In the genomic region with DNA sequence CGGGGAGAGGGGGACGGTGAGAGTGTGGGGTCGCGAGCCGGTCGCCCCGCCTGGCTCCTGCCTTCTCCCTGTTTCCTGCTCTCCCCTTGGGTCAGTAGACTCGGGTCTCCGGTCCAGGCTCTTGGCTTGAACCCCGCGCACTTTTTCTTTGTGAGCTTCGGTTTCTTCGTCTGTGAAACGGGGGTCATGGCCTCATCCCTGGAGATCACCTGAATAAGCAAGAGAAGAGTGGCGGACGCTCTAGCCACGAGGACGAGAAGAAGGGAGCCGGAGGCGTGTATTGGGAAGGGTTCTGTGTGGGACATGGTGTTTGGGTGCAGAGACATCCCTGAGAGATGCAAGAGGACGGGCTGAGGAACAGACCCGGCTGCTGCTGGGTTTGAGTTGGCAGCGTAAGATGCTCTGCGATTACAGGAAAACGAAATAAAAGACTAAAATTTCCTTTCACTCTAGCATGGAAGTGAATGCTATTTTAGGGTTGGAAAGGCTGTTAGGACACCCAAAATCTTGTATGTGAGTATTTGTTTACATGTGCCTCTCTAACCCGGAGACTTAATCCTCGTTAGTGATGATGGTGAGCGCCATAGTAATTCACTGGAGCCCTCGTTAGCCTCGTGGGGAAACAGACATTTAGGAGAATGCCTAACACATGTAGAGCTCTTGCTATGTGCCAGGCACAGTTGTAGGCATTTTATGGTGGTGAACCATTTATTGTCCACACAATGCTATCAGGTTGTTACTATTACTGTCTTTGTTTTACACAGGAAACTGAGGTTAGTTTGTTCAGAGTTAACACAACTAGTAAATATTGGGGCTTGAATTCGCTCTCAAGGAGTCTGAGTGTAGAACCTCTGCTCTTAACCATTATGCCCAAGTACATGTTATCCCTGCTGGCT, we compare ENCODE assay signal across 8 cellular contexts. TPM values are rescaled to one million over a fixed set of nuclear protein-coding genes. Genes with fewer than 3 reads are reported as not detected.
DNase-seq lines count a peak whose midpoint lies in the region; ATAC-seq, FAIRE-seq and TF ChIP-seq lines count a peak whose summit lies in the region.

No MANE protein-coding gene starts in this region.

- H3K27me3 ChIP-seq in naive thymus-derived CD4-positive, alpha-beta T cell (ENCODE audit: control insufficient read depth in 2 of 2, insufficient read depth in 2 of 2, low read length in 2 of 2): no peaks in the 10 kb centered on the region

- peaks cover 0 to 4% (median 0%) of the 10 kb centered on the region in 3 experiments for H3K36me3 ChIP-seq in naive thymus-derived CD4-positive, alpha-beta T cell (ENCODE audit: control insufficient read depth in 2 of 3, insufficient read depth in 3 of 3, low read length in 3 of 3)

- intact Hi-C loops in naive thymus-derived CD4-positive, alpha-beta T cell (cut with micrococcal nuclease): loop anchor here (1.0 to 2.0 kb wide), 15 partner anchors 14 to 205 kb away; a partner anchor contains a TSS

- TF ChIP-seq CTCF in coronary artery (IDR thresholded peaks at IDR 0.05): no peak

- peak overlapping the region; percentile 90 for H3K4me3 ChIP-seq in coronary artery
- H3K4me3 ChIP-seq in naive thymus-derived CD4-positive, alpha-beta T cell (ENCODE audit: low read length): peak overlapping the region; percentile 83

- no peaks in the 10 kb centered on the region for H3K27me3 Mint-ChIP-seq in activated T-cell treated with anti-CD3 and anti-CD28 coated beads, Interleukin-2, amount 50 U/mL, for 72 hours (ENCODE audit: low read depth)
- peaks cover 0 to 2% (median 0%) of the 10 kb centered on the region in 5 donors for H3K27me3 Mint-ChIP-seq in naive thymus-derived CD4-positive, alpha-beta T cell

- H3K4me1 Mint-ChIP-seq in activated T-cell treated with anti-CD3 and anti-CD28 coated beads, Interleukin-2, amount 50 U/mL, for 72 hours (ENCODE audit: low read depth): peaks cover 32% of the 10 kb centered on the region
- peaks cover 23 to 55% (median 42%) of the 10 kb centered on the region in 7 donors for H3K4me1 Mint-ChIP-seq in naive thymus-derived CD4-positive, alpha-beta T cell

- POLR2A ChIA-PET in naive thymus-derived CD4-positive, alpha-beta T cell (lab: Charles Lee): interaction anchor here (0.7 to 8.8 kb wide), 26 partner anchors 11 to 393 kb away, joined by 3 to 158 read pairs (median 10); a partner anchor contains a TSS

- ATAC-seq in activated T-cell treated with anti-CD3 and anti-CD28 coated beads, Interleukin-2, amount 50 U/mL, for 72 hours (replicated peaks in 1 of 2): peak in 1 of 2 donors; percentile 17
- ATAC-seq in naive thymus-derived CD4-positive, alpha-beta T cell: no peak
- ATAC-seq in HG02981 (IDR thresholded peaks at IDR 0.05; ENCODE audit: unreplicated experiment): no peak

- no peak for DNase-seq in activated T-cell treated with anti-CD3 and anti-CD28 coated beads, Interleukin-2, amount 50 U/mL, for 72 hours
- no peak for DNase-seq in activated T-cell treated with anti-CD3 and anti-CD28 coated beads, Interleukin-2, amount 50 U/mL, for 1 hour
- peak; percentile 56 for DNase-seq in NCI-H146 treated with DMSO at 0.1 percent for 48 hours (lab: John Stamatoyannopoulos, UW; ENCODE audit: unreplicated experiment)
- DNase-seq in coronary artery (ENCODE audit: low spot score): no peak
- peak in 1 of 9 donors; percentile 18 for DNase-seq in naive thymus-derived CD4-positive, alpha-beta T cell
- DNase-seq in H54 (ENCODE audit: insufficient read length, low spot score): no peak
- DNase-seq in G401 (ENCODE audit: low spot score): no peak

- peak overlapping the region; percentile 94 for H3K4me3 Mint-ChIP-seq in activated T-cell treated with anti-CD3 and anti-CD28 coated beads, Interleukin-2, amount 50 U/mL, for 72 hours
- peak overlapping the region; percentile 92 to 100 (median 98) for H3K4me3 Mint-ChIP-seq in naive thymus-derived CD4-positive, alpha-beta T cell

- H3K4me1 ChIP-seq in naive thymus-derived CD4-positive, alpha-beta T cell (ENCODE audit: control insufficient read depth in 2 of 2, insufficient read depth in 2 of 2, low read length in 2 of 2): peaks cover 17 to 29% of the 10 kb centered on the region in 2 donors

- peaks cover 11 to 21% of the 10 kb centered on the region in 2 donors for H3K36me3 Mint-ChIP-seq in activated T-cell treated with anti-CD3 and anti-CD28 coated beads, Interleukin-2, amount 50 U/mL, for 72 hours (ENCODE audit: insufficient read depth in 2 of 2)
- H3K36me3 Mint-ChIP-seq in naive thymus-derived CD4-positive, alpha-beta T cell: peaks cover 0 to 18% (median 4%) of the 10 kb centered on the region in 5 donors

- in situ Hi-C loops in G401 (cut with HindIII; ENCODE audit: low sequenced_read_pairs): no loop called here

- peak overlapping the region; percentile 92 for H3K27ac Mint-ChIP-seq in activated T-cell treated with anti-CD3 and anti-CD28 coated beads, Interleukin-2, amount 50 U/mL, for 72 hours
- peak overlapping the region; percentile 93 to 99 (median 99) for H3K27ac Mint-ChIP-seq in naive thymus-derived CD4-positive, alpha-beta T cell

- CTCF ChIA-PET in naive thymus-derived CD4-positive, alpha-beta T cell (lab: Charles Lee): interaction anchor here (0.6 to 4.2 kb wide), 13 partner anchors 13 to 93 kb away, joined by 3 to 40 read pairs (median 6); a partner anchor contains a TSS

- no peaks in the 10 kb centered on the region for H3K9me3 ChIP-seq in naive thymus-derived CD4-positive, alpha-beta T cell (ENCODE audit: control insufficient read depth in 2 of 3, low read length in 3 of 3)

- H3K9me3 Mint-ChIP-seq in activated T-cell treated with anti-CD3 and anti-CD28 coated beads, Interleukin-2, amount 50 U/mL, for 72 hours: no peaks in the 10 kb centered on the region
- H3K9me3 Mint-ChIP-seq in naive thymus-derived CD4-positive, alpha-beta T cell: peaks cover 0 to 3% (median 0%) of the 10 kb centered on the region in 11 donors

- peak overlapping the region in 1 of 2 donors; percentile 70 for H3K27ac ChIP-seq in coronary artery
- peak overlapping the region; percentile 88 for H3K27ac ChIP-seq in naive thymus-derived CD4-positive, alpha-beta T cell (ENCODE audit: low read depth, low read length)

- no peak for FAIRE-seq in H54 (lab: Jason Lieb, UNC)

- TF ChIP-seq POLR2A in H54 (IDR thresholded peaks at IDR 0.05; ENCODE audit: low read depth, low read length): no peak

RNA-seq across cellular contexts. Expression of a gene that starts 0.6 kb away (rescaled TPM):
- 100 to 1,000 TPM; 153 to 180 TPM for total RNA-seq in activated T-cell treated with anti-CD3 and anti-CD28 coated beads, Interleukin-2, amount 50 U/mL, for 72 hours
- total RNA-seq in naive thymus-derived CD4-positive, alpha-beta T cell: 100 to 1,000 TPM in 1 of 5 experiments, 10 to 100 TPM in 4; 62.5 to 141 (median 81.3) TPM
- polyA plus RNA-seq in naive thymus-derived CD4-positive, alpha-beta T cell: 10 to 100 TPM; 36.9 to 50.7 TPM
- 169 and 171 TPM in 2 replicates for total RNA-seq in G401 (2014; rRNA removed; shearing (Covaris generic))

RNA-seq across cellular contexts. Expression of a gene that starts 13.1 kb away (rescaled TPM):
- total RNA-seq in activated T-cell treated with anti-CD3 and anti-CD28 coated beads, Interleukin-2, amount 50 U/mL, for 72 hours: not detected
- not detected for total RNA-seq in naive thymus-derived CD4-positive, alpha-beta T cell
- not detected for polyA plus RNA-seq in naive thymus-derived CD4-positive, alpha-beta T cell
- not detected in 2 replicates for total RNA-seq in G401 (2014; rRNA removed; shearing (Covaris generic))

RNA-seq across cellular contexts. Expression of a gene that starts 15.1 kb away (rescaled TPM):
- 100 to 1,000 TPM; 266 to 329 TPM for total RNA-seq in activated T-cell treated with anti-CD3 and anti-CD28 coated beads, Interleukin-2, amount 50 U/mL, for 72 hours
- total RNA-seq in naive thymus-derived CD4-positive, alpha-beta T cell: 100 to 1,000 TPM; 192 to 424 (median 259) TPM
- polyA plus RNA-seq in naive thymus-derived CD4-positive, alpha-beta T cell: 10 to 100 TPM; 36.9 to 44.5 TPM
- total RNA-seq in G401 (2014; rRNA removed; shearing (Covaris generic)): 469 and 478 TPM in 2 replicates

RNA-seq across cellular contexts. Expression of a gene that starts 20.8 kb away (rescaled TPM):
- 1 to 10 TPM; 2.4 to 2.8 TPM for total RNA-seq in activated T-cell treated with anti-CD3 and anti-CD28 coated beads, Interleukin-2, amount 50 U/mL, for 72 hours
- total RNA-seq in naive thymus-derived CD4-positive, alpha-beta T cell: 1 to 10 TPM; 1.9 to 4.6 (median 2.8) TPM
- under 1 TPM in 1 of 2 donors, not detected in 1; 0.07 TPM for polyA plus RNA-seq in naive thymus-derived CD4-positive, alpha-beta T cell
- 4.7 and 6.2 TPM in 2 replicates for total RNA-seq in G401 (2014; rRNA removed; shearing (Covaris generic))

RNA-seq across cellular contexts. Expression of a gene that starts 24.8 kb away (rescaled TPM):
- 10 to 100 TPM; 14.8 to 17.8 TPM for total RNA-seq in activated T-cell treated with anti-CD3 and anti-CD28 coated beads, Interleukin-2, amount 50 U/mL, for 72 hours
- total RNA-seq in naive thymus-derived CD4-positive, alpha-beta T cell: 10 to 100 TPM; 17.5 to 42.0 (median 25.7) TPM
- polyA plus RNA-seq in naive thymus-derived CD4-positive, alpha-beta T cell: 10 to 100 TPM; 54.0 to 62.6 TPM
- total RNA-seq in G401 (2014; rRNA removed; shearing (Covaris generic)): 69.9 and 78.4 TPM in 2 replicates
